ENCODE assay signal across 8 cellular contexts in the genomic region with DNA sequence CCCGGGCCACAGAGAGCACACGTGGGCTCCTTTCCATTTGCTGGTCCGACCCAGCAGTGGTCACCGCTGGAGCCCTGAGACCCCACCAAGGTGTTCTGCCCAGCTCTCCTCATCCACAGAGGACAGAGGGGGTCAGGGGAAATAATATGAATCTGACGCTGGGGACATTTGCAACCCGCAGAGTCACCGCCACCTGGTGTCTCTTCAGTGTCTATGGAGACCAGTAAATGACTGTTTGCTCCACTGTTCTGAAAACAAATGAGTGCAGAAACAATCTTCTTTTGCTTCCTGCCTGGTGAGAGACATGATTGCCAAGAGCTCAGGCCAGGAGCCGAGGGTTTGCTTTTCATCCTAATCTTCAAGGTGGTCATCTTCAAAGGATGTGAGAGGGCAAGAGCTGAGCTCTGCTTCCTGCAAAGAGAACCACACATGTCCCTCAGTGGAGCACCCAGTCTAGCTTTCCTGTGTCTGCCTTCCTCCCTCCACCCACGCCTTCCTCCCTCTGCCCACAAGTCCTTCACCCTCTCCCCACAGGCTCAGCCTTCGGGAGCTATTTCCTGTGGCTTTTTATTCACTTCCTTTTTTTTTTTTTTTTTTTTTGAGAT. TPM values are rescaled to one million over a fixed set of nuclear protein-coding genes. Genes with fewer than 3 reads are reported as not detected.
DNase-seq lines count a peak whose midpoint lies in the region; ATAC-seq and TF ChIP-seq lines count a peak whose summit lies in the region.

No MANE protein-coding gene starts in this region.

- no peak for TF ChIP-seq POLR2A in breast epithelium (IDR thresholded peaks at IDR 0.05)
- TF ChIP-seq POLR2A in testis (IDR thresholded peaks at IDR 0.05): no peak

- ATAC-seq in activated T-cell treated with anti-CD3 and anti-CD28 coated beads, Interleukin-2, amount 50 U/mL, for 4 hours: no peak

- no peaks in the 10 kb centered on the region for H3K27me3 Mint-ChIP-seq in MCF 10A (ENCODE audit: insufficient read depth, unreplicated experiment)
- no peaks in the 10 kb centered on the region for H3K27me3 Mint-ChIP-seq in activated T-cell treated with anti-CD3 and anti-CD28 coated beads, Interleukin-2, amount 50 U/mL, for 4 hours (ENCODE audit: low read depth)

- H3K4me1 Mint-ChIP-seq in MCF 10A (ENCODE audit: insufficient read depth, unreplicated experiment): peaks cover 18% of the 10 kb centered on the region
- H3K4me1 Mint-ChIP-seq in activated T-cell treated with anti-CD3 and anti-CD28 coated beads, Interleukin-2, amount 50 U/mL, for 4 hours (ENCODE audit: low read depth): peaks cover 39% of the 10 kb centered on the region

- DNase-seq in MCF 10A (ENCODE audit: unreplicated experiment) (peak; percentile 79), breast epithelium (ENCODE audit: low spot score in 2 of 2) (no peak), NOMO-1 (lab: John Stamatoyannopoulos, UW; ENCODE audit: unreplicated experiment in 2 of 2) (peak; percentile 79 to 84), kidney tubule cell (ENCODE audit: low spot score) (peak; percentile 47), testis (peak; percentile 30), NCI-H82 treated with DMSO at 0.1 percent for 48 hours (lab: John Stamatoyannopoulos, UW; ENCODE audit: unreplicated experiment) (no peak), AG08395 (ENCODE audit: low spot score) (no peak)
- DNase-seq in activated T-cell treated with anti-CD3 and anti-CD28 coated beads, Interleukin-2, amount 50 U/mL, for 4 hours: peak; percentile 30

- H3K9me3 Mint-ChIP-seq in MCF 10A (ENCODE audit: unreplicated experiment): no peaks in the 10 kb centered on the region
- H3K9me3 Mint-ChIP-seq in activated T-cell treated with anti-CD3 and anti-CD28 coated beads, Interleukin-2, amount 50 U/mL, for 4 hours: no peaks in the 10 kb centered on the region

- H3K36me3 Mint-ChIP-seq in MCF 10A (ENCODE audit: insufficient read depth, unreplicated experiment): peaks cover 7% of the 10 kb centered on the region
- H3K36me3 Mint-ChIP-seq in activated T-cell treated with anti-CD3 and anti-CD28 coated beads, Interleukin-2, amount 50 U/mL, for 4 hours (ENCODE audit: insufficient read depth): no peaks in the 10 kb centered on the region

- H3K4me3 Mint-ChIP-seq in MCF 10A (ENCODE audit: unreplicated experiment): no peak overlapping the region
- H3K4me3 Mint-ChIP-seq in activated T-cell treated with anti-CD3 and anti-CD28 coated beads, Interleukin-2, amount 50 U/mL, for 4 hours: peak overlapping the region; percentile 61

- H3K27ac ChIP-seq in breast epithelium: no peak overlapping the region
- no peak overlapping the region for H3K27ac ChIP-seq in testis

- BruUV-seq in MCF 10A (replicated peaks; lab: Mats Ljungman, UMichigan): no TSS peak

- intact Hi-C loops in MCF 10A (cut with micrococcal nuclease) (no loop called here), breast epithelium (cut with DNase I; ENCODE audit: low total_unique reads) (no loop called here), testis (cut with DNase I; ENCODE audit: low total_unique reads) (loop anchor here (10.0 kb wide), 1 partner anchor 94 kb away; no protein-coding TSS in a partner anchor)

- H3K27ac Mint-ChIP-seq in MCF 10A (ENCODE audit: low read depth, unreplicated experiment): peak overlapping the region; percentile 64

- H3K4me3 ChIP-seq in breast epithelium: no peak overlapping the region
- no peak overlapping the region for H3K4me3 ChIP-seq in testis

- CTCF ChIA-PET in MCF 10A (lab: Yijun Ruan, JAX): interaction anchor here (0.6 to 4.2 kb wide), 16 partner anchors 11 to 1387 kb away, joined by 3 to 205 read pairs (median 12); a partner anchor contains a TSS

- H3K9me3 ChIP-seq in breast epithelium (no peaks in the 10 kb centered on the region), testis (no peaks in the 10 kb centered on the region)

- TF ChIP-seq CTCF in MCF 10A (IDR thresholded peaks at IDR 0.05; ENCODE audit: unreplicated experiment) (no peak), breast epithelium (IDR thresholded peaks at IDR 0.05) (no peak), testis (IDR thresholded peaks at IDR 0.05) (no peak)

- POLR2A ChIA-PET in MCF 10A (lab: Yijun Ruan, JAX): interaction anchor here (0.8 to 4.2 kb wide), 10 partner anchors 10 to 294 kb away, joined by 3 to 138 read pairs (median 6); a partner anchor contains a TSS

- no peaks in the 10 kb centered on the region for H3K36me3 ChIP-seq in breast epithelium
- H3K36me3 ChIP-seq in testis (ENCODE audit: low read depth, missing control alignments): no peaks in the 10 kb centered on the region

- WGBS in testis, 2 donors: 78 to 80% methylated on average over 10 of the region's 10 CpGs

- H3K4me1 ChIP-seq in breast epithelium (no peaks in the 10 kb centered on the region), testis (peaks cover 19% of the 10 kb centered on the region)

- H3K27me3 ChIP-seq in breast epithelium (peaks cover 0 to 7% of the 10 kb centered on the region in 2 donors), testis (no peaks in the 10 kb centered on the region)

RNA-seq across cellular contexts. Expression of a gene that starts 14.7 kb away (rescaled TPM):
- total RNA-seq in MCF 10A (2022): 82.9 and 106 TPM in 2 replicates
- 10 to 100 TPM; 25.9 to 35.6 (median 32.4) TPM for total RNA-seq in breast epithelium
- total RNA-seq in activated T-cell treated with anti-CD3 and anti-CD28 coated beads, Interleukin-2, amount 50 U/mL, for 4 hours: 10 to 100 TPM; 71.6 to 78.1 (median 76.0) TPM
- 100 to 1,000 TPM in 1 of 2 donors, 10 to 100 TPM in 1; 79.2 to 130 TPM for total RNA-seq in testis
- polyA plus RNA-seq in testis (ENCODE audit: insufficient read depth, low read depth, low replicate concordance): 60.6 TPM

Comparison
In these comparisons a context has a peak if more than half of its experiments do, and no peak if none do; other contexts are left out.
1. DNase-seq: peak in MCF 10A (single experiment), NOMO-1 (2 of 2), activated T-cell treated with anti-CD3 and anti-CD28 coated beads, Interleukin-2, amount 50 U/mL, for 4 hours (single experiment), kidney tubule cell (single experiment) and testis (single experiment); none in breast epithelium (0 of 2), NCI-H82 treated with DMSO at 0.1 percent for 48 hours (single experiment) and AG08395 (single experiment).